ENCODE assay signal across 6 cellular contexts in the genomic region with DNA sequence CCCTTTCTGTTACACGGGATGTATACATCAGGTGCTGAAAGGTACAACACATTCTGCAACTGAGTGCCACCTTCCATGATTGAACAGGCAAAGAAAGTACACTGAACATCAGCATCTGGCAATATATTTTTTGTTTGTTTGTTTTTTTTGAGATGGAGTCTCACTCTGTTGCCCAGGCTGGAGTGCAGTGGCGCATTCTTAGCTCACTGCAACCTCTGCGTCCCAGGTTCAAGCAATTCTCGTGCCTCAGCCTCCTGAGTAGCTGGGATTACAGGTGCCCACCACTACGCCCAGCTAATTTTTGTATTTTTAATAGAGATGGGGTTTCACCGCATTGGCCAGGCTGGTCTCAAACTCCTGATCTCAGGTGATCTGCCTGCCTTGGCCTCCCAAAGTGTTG. TPM values are rescaled to one million over a fixed set of nuclear protein-coding genes. Genes with fewer than 3 reads are reported as not detected.
"Had no signal": no experiment of that assay in that cellular context is flagged by ENCODE, and none has a peak within 500 bp of the region (broad histone marks: within the 10 kb centered on the region; RNA-seq: fewer than 3 reads in every experiment).

No MANE protein-coding gene starts in this region.

RNA-seq across cellular contexts. Expression of a gene that starts 42.4 kb away (rescaled TPM):
- total RNA-seq: activated CD4-positive, alpha-beta T cell treated with anti-CD3 and anti-CD28 coated beads for 36 hours; activated CD8-positive, alpha-beta memory T cell treated with anti-CD3 and anti-CD28 coated beads for 36 hours; activated naive CD4-positive, alpha-beta T cell treated with anti-CD3 and anti-CD28 coated beads for 36 hours; activated T-helper 17 cell treated with anti-CD3 and anti-CD28 coated beads, Interleukin-2, amount 50 U/mL, for 72 hours; NCI-H460; Right ventricle myocardium inferior had no signal
